Comparison of ENCODE assay signal across 1 cellular context in the genomic region with DNA sequence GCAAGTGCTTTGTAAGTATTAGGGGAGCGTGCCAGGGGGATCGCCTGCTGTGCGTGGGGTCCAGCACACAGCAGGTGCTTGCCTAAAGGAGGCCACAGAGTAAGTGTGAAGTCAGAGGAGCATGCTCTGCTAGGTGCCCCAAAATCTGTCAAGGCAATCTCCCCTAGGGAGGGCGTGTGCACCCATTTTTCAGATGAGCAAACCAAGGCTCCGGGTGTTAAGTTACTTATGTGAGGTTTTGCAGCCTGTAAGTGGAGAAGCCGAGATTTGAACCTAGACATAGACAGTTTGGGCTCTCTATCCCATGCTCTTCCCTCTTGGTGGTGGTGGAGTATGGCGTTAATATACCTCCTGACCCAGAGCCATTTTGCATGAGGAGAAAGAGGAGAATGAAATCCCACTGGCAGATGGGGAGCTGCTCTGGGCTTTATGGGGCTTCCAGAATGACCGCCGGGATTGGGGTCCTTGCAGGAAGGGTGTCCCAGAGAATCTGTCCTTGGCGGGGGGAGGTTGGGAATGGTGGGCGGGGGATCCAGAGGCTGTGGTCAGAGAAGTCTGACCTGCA.
TF ChIP-seq lines count a peak whose summit lies in the region.

No MANE protein-coding gene starts in this region.

TF ChIP-seq in liver, 16 proteins besides CTCF, POLR2A, EP300 and RAD21:
- TF ChIP-seq REST (IDR thresholded peaks at IDR 0.05) (no peak), RXRA (IDR thresholded peaks at IDR 0.05) (no peak), FOXA2 (IDR thresholded peaks at IDR 0.05) (no peak), TAF1 (conservative IDR thresholded peaks at IDR 0.05) (no peak), GABPA (IDR thresholded peaks at IDR 0.05 in 1 of 2, conservative IDR thresholded peaks at IDR 0.05 in 1 of 2) (no peak), EGR1 (IDR thresholded peaks at IDR 0.05; ENCODE audit: low read depth in 2 of 2) (no peak), YY1 (IDR thresholded peaks at IDR 0.05) (no peak), SP1 (IDR thresholded peaks at IDR 0.05) (no peak), JUND (IDR thresholded peaks at IDR 0.05) (no peak), HNF4G (IDR thresholded peaks at IDR 0.05) (no peak), FOXA1 (IDR thresholded peaks at IDR 0.05) (no peak), HNF4A (conservative IDR thresholded peaks at IDR 0.05) (no peak)
- TF ChIP-seq, protein P1, sequence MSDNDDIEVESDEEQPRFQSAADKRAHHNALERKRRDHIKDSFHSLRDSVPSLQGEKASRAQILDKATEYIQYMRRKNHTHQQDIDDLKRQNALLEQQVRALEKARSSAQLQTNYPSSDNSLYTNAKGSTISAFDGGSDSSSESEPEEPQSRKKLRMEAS (IDR thresholded peaks at IDR 0.05) = no peak
- TF ChIP-seq, protein P2, sequence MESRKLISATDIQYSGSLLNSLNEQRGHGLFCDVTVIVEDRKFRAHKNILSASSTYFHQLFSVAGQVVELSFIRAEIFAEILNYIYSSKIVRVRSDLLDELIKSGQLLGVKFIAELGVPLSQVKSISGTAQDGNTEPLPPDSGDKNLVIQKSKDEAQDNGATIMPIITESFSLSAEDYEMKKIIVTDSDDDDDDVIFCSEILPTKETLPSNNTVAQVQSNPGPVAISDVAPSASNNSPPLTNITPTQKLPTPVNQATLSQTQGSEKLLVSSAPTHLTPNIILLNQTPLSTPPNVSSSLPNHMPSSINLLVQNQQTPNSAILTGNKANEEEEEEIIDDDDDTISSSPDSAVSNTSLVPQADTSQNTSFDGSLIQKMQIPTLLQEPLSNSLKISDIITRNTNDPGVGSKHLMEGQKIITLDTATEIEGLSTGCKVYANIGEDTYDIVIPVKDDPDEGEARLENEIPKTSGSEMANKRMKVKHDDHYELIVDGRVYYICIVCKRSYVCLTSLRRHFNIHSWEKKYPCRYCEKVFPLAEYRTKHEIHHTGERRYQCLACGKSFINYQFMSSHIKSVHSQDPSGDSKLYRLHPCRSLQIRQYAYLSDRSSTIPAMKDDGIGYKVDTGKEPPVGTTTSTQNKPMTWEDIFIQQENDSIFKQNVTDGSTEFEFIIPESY (IDR thresholded peaks at IDR 0.05) = no peak
- TF ChIP-seq, protein P3, sequence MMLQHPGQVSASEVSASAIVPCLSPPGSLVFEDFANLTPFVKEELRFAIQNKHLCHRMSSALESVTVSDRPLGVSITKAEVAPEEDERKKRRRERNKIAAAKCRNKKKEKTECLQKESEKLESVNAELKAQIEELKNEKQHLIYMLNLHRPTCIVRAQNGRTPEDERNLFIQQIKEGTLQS (IDR thresholded peaks at IDR 0.05) = no peak
